In genomic region chr5:157994906-157995519, GRCh38 we compare ENCODE assay signal across 8 cellular contexts.
A peak's percentile ranks its signal among the peaks of the same experiment; 100 is the strongest.
DNase-seq lines count a peak whose midpoint lies in the region; ATAC-seq lines count a peak whose summit lies in the region.

No MANE protein-coding gene starts in this region.

- peak; percentile 67 for ATAC-seq in HG02943 (IDR thresholded peaks at IDR 0.05; ENCODE audit: low read depth, unreplicated experiment)

- DNase-seq in activated gamma-delta T cell treated with Interleukin-2 at 50 U/mL for 16 hours (peak; percentile 23), activated gamma-delta T cell (lab: John Stamatoyannopoulos, UW) (no peak), NCI-H446 (lab: John Stamatoyannopoulos, UW) (peak; percentile 19 to 76), medulla oblongata (ENCODE audit: extremely low spot score) (peak; percentile 86)
- peak; percentile 21 to 37 for DNase-seq in activated CD4-positive, alpha-beta T cell treated with anti-CD3 and anti-CD28 coated beads, Interleukin-2, amount 50 U/mL, for 4 hours
- peak; percentile 8 for DNase-seq in effector CD8-positive, alpha-beta T cell (lab: John Stamatoyannopoulos, UW)
- peak; percentile 11 for DNase-seq in stimulated activated CD8-positive, alpha-beta memory T cell treated with anti-CD3 and anti-CD28 coated beads, Interleukin-4, amount 100 ng/mL, for 24 hours (ENCODE audit: low read depth)
